Comparison of ENCODE assay signal across 1 cellular context in the genomic region with DNA sequence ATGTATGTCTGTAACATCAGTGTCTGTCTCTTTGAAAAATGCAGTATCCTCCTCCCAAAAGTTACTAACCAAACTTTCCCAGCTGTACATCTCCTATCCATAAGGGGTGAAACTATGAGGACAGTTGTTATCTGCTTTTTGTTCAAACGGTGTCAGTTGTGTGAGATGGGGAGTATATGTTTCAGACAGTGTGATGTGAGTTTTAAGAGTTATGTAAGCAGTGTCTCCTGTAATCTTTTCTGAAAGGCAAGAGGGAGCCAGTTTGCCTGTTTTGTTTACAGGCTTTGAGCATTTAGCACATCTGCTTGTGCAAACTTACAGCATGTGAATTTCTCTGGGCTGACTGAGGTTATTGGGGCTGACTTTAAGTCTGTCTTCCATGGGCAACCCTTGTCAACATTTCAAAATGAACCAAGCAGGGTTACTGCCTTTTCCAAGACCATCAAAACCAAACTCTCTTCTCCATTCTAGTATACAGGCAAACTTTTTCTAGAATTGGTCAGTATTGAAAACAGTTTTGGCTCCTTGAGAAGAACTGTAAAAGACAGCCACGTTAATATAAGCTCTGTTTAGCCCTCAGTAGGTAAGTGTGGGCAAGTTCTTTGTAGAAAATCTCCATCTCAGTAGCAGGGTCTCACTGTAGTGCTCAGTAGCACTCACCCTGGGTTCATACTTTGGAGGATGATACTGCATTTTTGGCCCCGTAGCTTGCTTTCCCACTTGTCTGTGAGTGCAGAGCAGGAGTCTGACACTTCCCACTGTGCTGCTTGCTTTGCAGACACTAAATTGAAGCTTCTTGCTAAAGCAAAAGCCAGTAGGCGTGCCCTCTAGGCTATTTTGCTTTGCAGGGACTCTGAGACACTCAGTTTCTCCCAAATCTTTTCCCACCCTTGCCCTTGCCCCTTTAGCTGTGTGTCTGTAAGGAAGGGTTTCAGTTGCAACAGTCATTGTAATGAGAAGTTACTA.
TF ChIP-seq lines count a peak whose summit lies in the region.

No MANE protein-coding gene starts in this region.

TF ChIP-seq in IMR-90, 13 proteins besides CTCF, POLR2A, EP300 and RAD21 (continued from another document):
- TF ChIP-seq RCOR1 (IDR thresholded peaks at IDR 0.05; ENCODE audit: insufficient replicate concordance, low read length) (no peak), MAZ (IDR thresholded peaks at IDR 0.05; ENCODE audit: borderline replicate concordance, low read depth, low read length) (no peak), CHD1 (IDR thresholded peaks at IDR 0.05; ENCODE audit: low read depth, low read length) (no peak), BHLHE40 (IDR thresholded peaks at IDR 0.05; ENCODE audit: low read depth, low read length) (no peak), USF2 (IDR thresholded peaks at IDR 0.05; ENCODE audit: low read depth, low read length) (no peak), CEBPB (IDR thresholded peaks at IDR 0.05; ENCODE audit: low read depth, low read length) (no peak), FOS (IDR thresholded peaks at IDR 0.05; ENCODE audit: low read depth, low read length) (no peak), ELK1 (IDR thresholded peaks at IDR 0.05; ENCODE audit: borderline replicate concordance, low read depth, low read length) (no peak), NFE2L2 (IDR thresholded peaks at IDR 0.05; ENCODE audit: low read depth, low read length) (no peak)
TF ChIP-seq in IMR-90: peak in this region for 0.
